ENCODE assay signal across 1 cellular context in the genomic region with DNA sequence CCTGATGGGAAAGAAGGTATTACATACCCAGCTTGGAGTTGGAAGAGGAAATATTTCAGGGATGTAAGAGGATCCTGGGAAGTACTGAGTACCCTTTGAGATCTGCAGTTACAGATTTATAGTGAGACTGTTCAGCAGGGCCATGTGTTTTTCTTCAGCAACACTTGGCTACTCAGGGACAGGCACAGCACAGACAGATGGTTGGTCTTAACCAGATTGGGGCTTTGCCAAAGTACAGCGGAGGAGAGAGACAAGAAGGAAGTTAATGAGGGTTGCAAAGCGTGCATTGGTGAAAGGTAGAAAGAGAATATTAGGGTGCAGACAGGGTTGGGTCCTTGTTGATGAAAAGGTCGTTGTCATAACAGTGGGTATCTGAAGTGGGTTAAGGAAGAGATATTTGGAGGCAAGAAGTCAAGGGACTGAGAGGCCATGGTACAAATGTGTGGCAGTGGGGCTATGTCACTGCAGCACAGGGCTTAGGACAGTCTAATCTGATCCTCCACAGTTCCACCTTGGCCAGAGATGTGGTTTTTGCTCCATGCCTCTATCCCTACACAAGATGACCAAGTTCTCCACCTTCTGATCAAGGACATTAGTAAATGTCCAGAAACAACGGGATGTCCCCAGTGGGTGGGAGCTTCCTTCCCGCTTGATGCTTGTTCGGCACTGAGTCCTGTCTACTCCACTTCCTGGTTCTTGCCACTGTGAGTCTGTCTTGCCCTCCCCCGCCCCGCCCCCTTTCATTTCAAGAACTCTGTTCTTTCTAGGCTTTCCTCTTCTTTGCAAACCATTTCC.
TF ChIP-seq lines count a peak whose summit lies in the region.

No MANE protein-coding gene starts in this region.

TF ChIP-seq in GM23338, 12 proteins besides CTCF, POLR2A, EP300 and RAD21:
- TF ChIP-seq, protein P1, sequence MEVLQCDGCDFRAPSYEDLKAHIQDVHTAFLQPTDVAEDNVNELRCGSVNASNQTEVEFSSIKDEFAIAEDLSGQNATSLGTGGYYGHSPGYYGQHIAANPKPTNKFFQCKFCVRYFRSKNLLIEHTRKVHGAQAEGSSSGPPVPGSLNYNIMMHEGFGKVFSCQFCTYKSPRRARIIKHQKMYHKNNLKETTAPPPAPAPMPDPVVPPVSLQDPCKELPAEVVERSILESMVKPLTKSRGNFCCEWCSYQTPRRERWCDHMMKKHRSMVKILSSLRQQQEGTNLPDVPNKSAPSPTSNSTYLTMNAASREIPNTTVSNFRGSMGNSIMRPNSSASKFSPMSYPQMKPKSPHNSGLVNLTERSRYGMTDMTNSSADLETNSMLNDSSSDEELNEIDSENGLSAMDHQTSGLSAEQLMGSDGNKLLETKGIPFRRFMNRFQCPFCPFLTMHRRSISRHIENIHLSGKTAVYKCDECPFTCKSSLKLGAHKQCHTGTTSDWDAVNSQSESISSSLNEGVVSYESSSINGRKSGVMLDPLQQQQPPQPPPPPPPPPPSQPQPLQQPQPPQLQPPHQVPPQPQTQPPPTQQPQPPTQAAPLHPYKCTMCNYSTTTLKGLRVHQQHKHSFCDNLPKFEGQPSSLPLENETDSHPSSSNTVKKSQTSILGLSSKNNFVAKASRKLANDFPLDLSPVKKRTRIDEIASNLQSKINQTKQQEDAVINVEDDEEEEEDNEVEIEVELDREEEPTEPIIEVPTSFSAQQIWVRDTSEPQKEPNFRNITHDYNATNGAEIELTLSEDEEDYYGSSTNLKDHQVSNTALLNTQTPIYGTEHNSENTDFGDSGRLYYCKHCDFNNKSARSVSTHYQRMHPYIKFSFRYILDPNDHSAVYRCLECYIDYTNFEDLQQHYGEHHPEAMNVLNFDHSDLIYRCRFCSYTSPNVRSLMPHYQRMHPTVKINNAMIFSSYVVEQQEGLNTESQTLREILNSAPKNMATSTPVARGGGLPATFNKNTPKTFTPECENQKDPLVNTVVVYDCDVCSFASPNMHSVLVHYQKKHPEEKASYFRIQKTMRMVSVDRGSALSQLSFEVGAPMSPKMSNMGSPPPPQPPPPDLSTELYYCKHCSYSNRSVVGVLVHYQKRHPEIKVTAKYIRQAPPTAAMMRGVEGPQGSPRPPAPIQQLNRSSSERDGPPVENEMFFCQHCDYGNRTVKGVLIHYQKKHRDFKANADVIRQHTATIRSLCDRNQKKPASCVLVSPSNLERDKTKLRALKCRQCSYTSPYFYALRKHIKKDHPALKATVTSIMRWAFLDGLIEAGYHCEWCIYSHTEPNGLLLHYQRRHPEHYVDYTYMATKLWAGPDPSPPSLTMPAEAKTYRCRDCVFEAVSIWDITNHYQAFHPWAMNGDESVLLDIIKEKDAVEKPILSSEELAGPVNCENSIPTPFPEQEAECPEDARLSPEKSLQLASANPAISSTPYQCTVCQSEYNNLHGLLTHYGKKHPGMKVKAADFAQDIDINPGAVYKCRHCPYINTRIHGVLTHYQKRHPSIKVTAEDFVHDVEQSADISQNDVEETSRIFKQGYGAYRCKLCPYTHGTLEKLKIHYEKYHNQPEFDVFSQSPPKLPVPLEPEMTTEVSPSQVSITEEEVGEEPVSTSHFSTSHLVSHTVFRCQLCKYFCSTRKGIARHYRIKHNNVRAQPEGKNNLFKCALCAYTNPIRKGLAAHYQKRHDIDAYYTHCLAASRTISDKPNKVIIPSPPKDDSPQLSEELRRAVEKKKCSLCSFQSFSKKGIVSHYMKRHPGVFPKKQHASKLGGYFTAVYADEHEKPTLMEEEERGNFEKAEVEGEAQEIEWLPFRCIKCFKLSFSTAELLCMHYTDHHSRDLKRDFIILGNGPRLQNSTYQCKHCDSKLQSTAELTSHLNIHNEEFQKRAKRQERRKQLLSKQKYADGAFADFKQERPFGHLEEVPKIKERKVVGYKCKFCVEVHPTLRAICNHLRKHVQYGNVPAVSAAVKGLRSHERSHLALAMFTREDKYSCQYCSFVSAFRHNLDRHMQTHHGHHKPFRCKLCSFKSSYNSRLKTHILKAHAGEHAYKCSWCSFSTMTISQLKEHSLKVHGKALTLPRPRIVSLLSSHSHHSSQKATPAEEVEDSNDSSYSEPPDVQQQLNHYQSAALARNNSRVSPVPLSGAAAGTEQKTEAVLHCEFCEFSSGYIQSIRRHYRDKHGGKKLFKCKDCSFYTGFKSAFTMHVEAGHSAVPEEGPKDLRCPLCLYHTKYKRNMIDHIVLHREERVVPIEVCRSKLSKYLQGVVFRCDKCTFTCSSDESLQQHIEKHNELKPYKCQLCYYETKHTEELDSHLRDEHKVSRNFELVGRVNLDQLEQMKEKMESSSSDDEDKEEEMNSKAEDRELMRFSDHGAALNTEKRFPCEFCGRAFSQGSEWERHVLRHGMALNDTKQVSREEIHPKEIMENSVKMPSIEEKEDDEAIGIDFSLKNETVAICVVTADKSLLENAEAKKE (CRISPR knock-in tag; IDR thresholded peaks at IDR 0.05): no peak
- TF ChIP-seq CREB1 (CRISPR knock-in tag; IDR thresholded peaks at IDR 0.05; ENCODE audit: low read depth) (no peak), ZNF331 (CRISPR knock-in tag; IDR thresholded peaks at IDR 0.05; ENCODE audit: low read depth) (no peak), EZH2 (IDR thresholded peaks at IDR 0.05; ENCODE audit: low read depth, unreplicated experiment) (no peak), NANOG (IDR thresholded peaks at IDR 0.05; ENCODE audit: borderline replicate concordance) (no peak), ZNF114 (CRISPR knock-in tag; IDR thresholded peaks at IDR 0.05) (no peak), EZH2phosphoT487 (IDR thresholded peaks at IDR 0.05; ENCODE audit: unreplicated experiment) (no peak), REST (IDR thresholded peaks at IDR 0.05; ENCODE audit: unreplicated experiment) (no peak), POLR2AphosphoS5 (IDR thresholded peaks at IDR 0.05; ENCODE audit: low read depth) (no peak), STAT1 (IDR thresholded peaks at IDR 0.05; ENCODE audit: unreplicated experiment) (no peak), JUNB (IDR thresholded peaks at IDR 0.05; ENCODE audit: unreplicated experiment) (no peak)
- TF ChIP-seq, protein P2, sequence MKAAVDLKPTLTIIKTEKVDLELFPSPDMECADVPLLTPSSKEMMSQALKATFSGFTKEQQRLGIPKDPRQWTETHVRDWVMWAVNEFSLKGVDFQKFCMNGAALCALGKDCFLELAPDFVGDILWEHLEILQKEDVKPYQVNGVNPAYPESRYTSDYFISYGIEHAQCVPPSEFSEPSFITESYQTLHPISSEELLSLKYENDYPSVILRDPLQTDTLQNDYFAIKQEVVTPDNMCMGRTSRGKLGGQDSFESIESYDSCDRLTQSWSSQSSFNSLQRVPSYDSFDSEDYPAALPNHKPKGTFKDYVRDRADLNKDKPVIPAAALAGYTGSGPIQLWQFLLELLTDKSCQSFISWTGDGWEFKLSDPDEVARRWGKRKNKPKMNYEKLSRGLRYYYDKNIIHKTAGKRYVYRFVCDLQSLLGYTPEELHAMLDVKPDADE (IDR thresholded peaks at IDR 0.05): no peak
